In genomic region chr2:58187022-58187421, GRCh38 we compare ENCODE assay signal across 3 cellular contexts.
TF ChIP-seq lines count a peak whose summit lies in the region.

No MANE protein-coding gene starts in this region.

TF ChIP-seq in HEK293, 187 proteins besides CTCF, POLR2A, EP300 and RAD21:
- TF ChIP-seq ZNF146 (tag by site-specific recombination; IDR thresholded peaks at IDR 0.05): peak; percentile 80

TF ChIP-seq in K562, 482 proteins besides CTCF, POLR2A, EP300 and RAD21:
- TF ChIP-seq ZNF146 (CRISPR knock-in tag; IDR thresholded peaks at IDR 0.05; ENCODE audit: unreplicated experiment) (peak; percentile 95), RBM25 (IDR thresholded peaks at IDR 0.05; ENCODE audit: low read depth, low read length, severe bottlenecking) (peak; percentile 6), KDM1A (IDR thresholded peaks at IDR 0.05) (0 out of 4 replicates have a peak, but pooled peaks of 1 of the 2 experiments have one; percentile 10)

TF ChIP-seq in H1, 55 proteins besides CTCF, POLR2A, EP300 and RAD21:
- TF ChIP-seq KDM1A (IDR thresholded peaks at IDR 0.05; ENCODE audit: borderline replicate concordance, low read length): 0 out of 2 replicates have a peak, but pooled peaks have one; percentile 20
